Comparison of ENCODE assay signal across 6 cellular contexts in genomic region chr9:128190516-128191405, GRCh38. TPM values are rescaled to one million over a fixed set of nuclear protein-coding genes. Genes with fewer than 3 reads are reported as not detected.
DNase-seq lines count a peak whose midpoint lies in the region; ATAC-seq and TF ChIP-seq lines count a peak whose summit lies in the region.

No MANE protein-coding gene starts in this region.

- POLR2A ChIA-PET in activated CD4-positive, alpha-beta T cell treated with anti-CD3 and anti-CD28 coated beads, Interleukin-2, amount 10 ng/mL, durations not matched to agents 7 days and 5 days (lab: Charles Lee): no interaction called here

- peaks cover 23% of the 10 kb centered on the region for H3K36me3 Mint-ChIP-seq in activated CD4-positive, alpha-beta T cell treated with anti-CD3 and anti-CD28 coated beads, Interleukin-2, amount 10 ng/mL, durations not matched to agents 7 days and 5 days (ENCODE audit: low read depth)

- H3K36me3 ChIP-seq in WERI-Rb-1: peaks cover 41% of the 10 kb centered on the region

- H3K4me3 ChIP-seq in WERI-Rb-1 (ENCODE audit: low read depth, low read length): peak overlapping the region; percentile 72

- H3K27me3 ChIP-seq in WERI-Rb-1 (ENCODE audit: insufficient read depth, low read depth, severe bottlenecking): no peaks in the 10 kb centered on the region

- TF ChIP-seq CTCF in WERI-Rb-1 (IDR thresholded peaks at IDR 0.05; ENCODE audit: low read depth, low read length): no peak

- H3K9me3 ChIP-seq in WERI-Rb-1 (ENCODE audit: severe bottlenecking): no peaks in the 10 kb centered on the region

- peak overlapping the region; percentile 93 for H3K4me3 Mint-ChIP-seq in activated CD4-positive, alpha-beta T cell treated with anti-CD3 and anti-CD28 coated beads, Interleukin-2, amount 10 ng/mL, durations not matched to agents 7 days and 5 days

- peak overlapping the region; percentile 92 for H3K27ac Mint-ChIP-seq in activated CD4-positive, alpha-beta T cell treated with anti-CD3 and anti-CD28 coated beads, Interleukin-2, amount 10 ng/mL, durations not matched to agents 7 days and 5 days

- H3K4me1 Mint-ChIP-seq in activated CD4-positive, alpha-beta T cell treated with anti-CD3 and anti-CD28 coated beads, Interleukin-2, amount 10 ng/mL, durations not matched to agents 7 days and 5 days: peaks cover 36% of the 10 kb centered on the region

- peak overlapping the region; percentile 87 for H3K27ac ChIP-seq in WERI-Rb-1

- ATAC-seq in left lobe of liver (peak; percentile 5), HG02588 (IDR thresholded peaks at IDR 0.05; ENCODE audit: unreplicated experiment) (no peak)

- peaks cover 4% of the 10 kb centered on the region for H3K27me3 Mint-ChIP-seq in activated CD4-positive, alpha-beta T cell treated with anti-CD3 and anti-CD28 coated beads, Interleukin-2, amount 10 ng/mL, durations not matched to agents 7 days and 5 days

- H3K9me3 Mint-ChIP-seq in activated CD4-positive, alpha-beta T cell treated with anti-CD3 and anti-CD28 coated beads, Interleukin-2, amount 10 ng/mL, durations not matched to agents 7 days and 5 days: no peaks in the 10 kb centered on the region

- CTCF ChIA-PET in activated CD4-positive, alpha-beta T cell treated with anti-CD3 and anti-CD28 coated beads, Interleukin-2, amount 10 ng/mL, durations not matched to agents 7 days and 5 days (lab: Charles Lee): interaction anchor here (0.7 to 2.2 kb wide), 11 partner anchors 9 to 321 kb away, joined by 3 to 12 read pairs (median 4); no protein-coding TSS in a partner anchor

- DNase-seq in activated CD4-positive, alpha-beta T cell treated with anti-CD3 and anti-CD28 coated beads, Interleukin-2, amount 10 ng/mL, durations not matched to agents 7 days and 5 days: no peak
- DNase-seq in activated CD4-positive, alpha-beta T cell treated with anti-CD3 and anti-CD28 coated beads, Interleukin-2, amount 50 U/mL, for 1 hour: no peak
- DNase-seq in WERI-Rb-1 (no peak), left lobe of liver (ENCODE audit: low spot score) (peak; percentile 66), NCI-H146 (lab: John Stamatoyannopoulos, UW) (no peak)

RNA-seq across cellular contexts. Expression of gene CIZ1, which starts 0.6 kb away (rescaled TPM):
- total RNA-seq in activated CD4-positive, alpha-beta T cell treated with anti-CD3 and anti-CD28 coated beads, Interleukin-2, amount 10 ng/mL, durations not matched to agents 7 days and 5 days: 100 to 1,000 TPM; 128 to 129 TPM
- 28.1 TPM for total RNA-seq in left lobe of liver

RNA-seq across cellular contexts. Expression of gene DNM1, which starts 12.4 kb away (rescaled TPM):
- total RNA-seq in activated CD4-positive, alpha-beta T cell treated with anti-CD3 and anti-CD28 coated beads, Interleukin-2, amount 10 ng/mL, durations not matched to agents 7 days and 5 days: 1 to 10 TPM in 1 of 2 experiments, under 1 TPM in 1; 0.60 to 1.0 TPM
- total RNA-seq in left lobe of liver: 3.7 TPM

RNA-seq across cellular contexts. Expression of gene BBLN, which starts 30.7 kb away (rescaled TPM):
- 10 to 100 TPM; 92.5 to 94.2 TPM for total RNA-seq in activated CD4-positive, alpha-beta T cell treated with anti-CD3 and anti-CD28 coated beads, Interleukin-2, amount 10 ng/mL, durations not matched to agents 7 days and 5 days
- total RNA-seq in left lobe of liver: 20.8 TPM

RNA-seq across cellular contexts. Expression of gene LCN2, which starts 41.5 kb away (rescaled TPM):
- not detected for total RNA-seq in activated CD4-positive, alpha-beta T cell treated with anti-CD3 and anti-CD28 coated beads, Interleukin-2, amount 10 ng/mL, durations not matched to agents 7 days and 5 days
- 2.7 TPM for total RNA-seq in left lobe of liver
